8 cellular contexts compared by ENCODE assay signal in genomic region chr17:7844292-7845154, GRCh38. TPM values are rescaled to one million over a fixed set of nuclear protein-coding genes. Genes with fewer than 3 reads are reported as not detected.
DNase-seq lines count a peak whose midpoint lies in the region; ATAC-seq, FAIRE-seq and TF ChIP-seq lines count a peak whose summit lies in the region.

No MANE protein-coding gene starts in this region.

- H3K36me3 Mint-ChIP-seq in activated B cell treated with CpG ODN at 0.5 μM for 24 hours (ENCODE audit: low read depth), result peaks cover 48% of the 10 kb centered on the region

- peaks cover 50% of the 10 kb centered on the region for H3K4me1 Mint-ChIP-seq in activated B cell treated with CpG ODN at 0.5 μM for 24 hours

- H3K27me3 Mint-ChIP-seq in activated B cell treated with CpG ODN at 0.5 μM for 24 hours, result no peaks in the 10 kb centered on the region

- POLR2A ChIA-PET in activated B cell treated with CpG ODN at 0.5 μM for 24 hours (lab: Charles Lee), result interaction anchor here (0.7 to 5.1 kb wide), 18 partner anchors 8 to 536 kb away, joined by 3 to 136 read pairs (median 5); partner anchors contain the start of genes BORCS6, CNTROB, CYB5D1 and KDM6B

- DNase-seq in NCI-H2196 treated with DMSO at 0.1 percent for 48 hours (lab: John Stamatoyannopoulos, UW; ENCODE audit: unreplicated experiment) (peak; percentile 70), activated B cell treated with CpG ODN at 0.5 μM for 24 hours (peak; percentile 83), caudate nucleus (lab: John Stamatoyannopoulos, UW) (peak in 60 of 61 donors; percentile 36 to 97 (median 88)), inferior parietal cortex (ENCODE audit: extremely low spot score) (peak; percentile 96), small intestine (peak; percentile 97)

- intact Hi-C loops in activated B cell treated with CpG ODN at 0.5 μM for 24 hours (cut with micrococcal nuclease), result loop anchor here (1.0 kb wide), 6 partner anchors 9 to 639 kb away; partner anchors contain the start of genes NAA38 and PFAS

- TF ChIP-seq POLR2A in GM18526 (IDR thresholded peaks at IDR 0.05; ENCODE audit: extremely low read depth, insufficient read length), result peak; percentile 46

- peaks cover 22% of the 10 kb centered on the region for H3K79me2 ChIP-seq in ACC112 (ENCODE audit: control insufficient read depth, insufficient read depth, low read length, unreplicated experiment)

- no peak for FAIRE-seq in small intestine (lab: Jason Lieb, UNC)

- peak overlapping the region; percentile 100 for H3K27ac Mint-ChIP-seq in activated B cell treated with CpG ODN at 0.5 μM for 24 hours

- WGBS in small intestine, 3 donors, result 0% methylated on average over 62 to 71 of the region's 71 CpGs

- H3K27me3 ChIP-seq in ACC112 (ENCODE audit: insufficient read depth, low read length) (no peaks in the 10 kb centered on the region), small intestine (ENCODE audit: control insufficient read depth in 2 of 2, insufficient read depth in 2 of 2, low read length in 2 of 2) (no peaks in the 10 kb centered on the region)

- CTCF ChIA-PET in activated B cell treated with CpG ODN at 0.5 μM for 24 hours (lab: Charles Lee), result interaction anchor here (0.6 to 2.8 kb wide), 9 partner anchors 9 to 101 kb away, joined by 3 to 23 read pairs (median 3); partner anchors contain the start of genes KDM6B and NAA38

- no peak for TF ChIP-seq CTCF in activated B cell treated with CpG ODN at 0.5 μM for 24 hours (IDR thresholded peaks at IDR 0.05)

- H3K4me3 Mint-ChIP-seq in activated B cell treated with CpG ODN at 0.5 μM for 24 hours, result peak overlapping the region; percentile 98

- no peaks in the 10 kb centered on the region for H3K9me3 ChIP-seq in small intestine (ENCODE audit: control insufficient read depth, low read depth)

- ATAC-seq in HG03045 (IDR thresholded peaks at IDR 0.05; ENCODE audit: unreplicated experiment), result peak; percentile 45
- ATAC-seq in activated B cell treated with CpG ODN at 0.5 μM for 24 hours (ENCODE audit: low read depth), result peak; percentile 46

- H3K27ac ChIP-seq in ACC112 (ENCODE audit: low read depth, low read length), result peak overlapping the region; percentile 99
- H3K27ac ChIP-seq in caudate nucleus (ENCODE audit: low read depth, low read length), result peak overlapping the region; percentile 97
- peak overlapping the region; percentile 94 to 99 for H3K27ac ChIP-seq in small intestine (ENCODE audit: low read depth in 1 of 2, low read length in 1 of 2)

- H3K4me3 ChIP-seq in ACC112 (ENCODE audit: low read depth, low read length) (peak overlapping the region; percentile 84), small intestine (ENCODE audit: low read depth in 1 of 2, low read length in 2 of 2) (peak overlapping the region; percentile 62 to 71)

- H3K9me3 Mint-ChIP-seq in activated B cell treated with CpG ODN at 0.5 μM for 24 hours, result no peaks in the 10 kb centered on the region

- no peak overlapping the region for H2AFZ ChIP-seq in ACC112 (ENCODE audit: low read length, unreplicated experiment)

- peaks cover 13% of the 10 kb centered on the region for H3K4me1 ChIP-seq in ACC112 (ENCODE audit: control insufficient read depth, insufficient read depth, low read length, unreplicated experiment)
- H3K4me1 ChIP-seq in small intestine (ENCODE audit: control insufficient read depth in 2 of 2, insufficient read depth in 1 of 2, low read depth in 1 of 2, low read length in 1 of 2), result peaks cover 4 to 14% of the 10 kb centered on the region in 2 donors

- H3K36me3 ChIP-seq in ACC112 (ENCODE audit: insufficient read depth, low read length), result no peaks in the 10 kb centered on the region; the same call in 1 of the 2 replicates
- peaks cover 10 to 15% of the 10 kb centered on the region in 2 donors for H3K36me3 ChIP-seq in small intestine (ENCODE audit: control insufficient read depth in 2 of 2, insufficient read depth in 2 of 2, low read length in 2 of 2)

RNA-seq across cellular contexts. Expression of gene TMEM88, which starts 10.3 kb away (rescaled TPM):
- 3.2 and 7.1 TPM in 2 replicates for total RNA-seq in activated B cell treated with CpG ODN at 0.5 μM for 24 hours
- polyA plus RNA-seq in small intestine, result 10 to 100 TPM in 1 of 3 donors, 1 to 10 TPM in 2; 3.8 to 17.5 (median 8.9) TPM

RNA-seq across cellular contexts. Expression of gene KDM6B, which starts 10.5 kb away (rescaled TPM):
- total RNA-seq in activated B cell treated with CpG ODN at 0.5 μM for 24 hours, result 70.8 and 72.5 TPM in 2 replicates
- 10 to 100 TPM in 2 of 3 donors, 1 to 10 TPM in 1; 8.4 to 26.1 (median 11.2) TPM for polyA plus RNA-seq in small intestine

RNA-seq across cellular contexts. Expression of gene NAA38, which starts 12.8 kb away (rescaled TPM):
- total RNA-seq in activated B cell treated with CpG ODN at 0.5 μM for 24 hours, result 36.0 and 47.9 TPM in 2 replicates
- polyA plus RNA-seq in small intestine, result 100 to 1,000 TPM in 1 of 3 donors, 10 to 100 TPM in 2; 70.0 to 142 (median 76.7) TPM

RNA-seq across cellular contexts. Expression of gene CYB5D1, which starts 13.3 kb away (rescaled TPM):
- 5.4 and 6.1 TPM in 2 replicates for total RNA-seq in activated B cell treated with CpG ODN at 0.5 μM for 24 hours
- 1 to 10 TPM; 4.9 to 7.9 (median 4.9) TPM for polyA plus RNA-seq in small intestine

RNA-seq across cellular contexts. Expression of gene CHD3, which starts 44.1 kb away (rescaled TPM):
- 103 and 109 TPM in 2 replicates for total RNA-seq in activated B cell treated with CpG ODN at 0.5 μM for 24 hours
- polyA plus RNA-seq in small intestine, result 10 to 100 TPM; 23.7 to 60.4 (median 25.7) TPM

Comparison
In these comparisons a context has a peak if more than half of its experiments do, and no peak if none do; other contexts are left out.
1. Peak in every context shown above with its lines: DNase-seq, ATAC-seq, H3K4me3 ChIP-seq and H3K27ac ChIP-seq.